12 cellular contexts compared by ENCODE assay signal in genomic region chr2:236531205-236531604, GRCh38. TPM values are rescaled to one million over a fixed set of nuclear protein-coding genes. Genes with fewer than 3 reads are reported as not detected.
"Had no signal": no experiment of that assay in that cellular context is flagged by ENCODE, and none has a peak within 500 bp of the region (broad histone marks: within the 10 kb centered on the region; RNA-seq: fewer than 3 reads in every experiment).

No MANE protein-coding gene starts in this region.

- H3K9me3 ChIP-seq: HAP-1 had no signal

- DNase-seq: GM23248, GOT3, H7, HFFc6, KG1 had no signal

- H3K27ac Mint-ChIP-seq: HFFc6, IgD-negative memory B cell had no signal

- ATAC-seq: HCT116, HepG2, K562 had no signal

- H3K9ac ChIP-seq: GM23248 had no signal

- H3K36me3 ChIP-seq: HAP-1 had no signal

- H3K4me3 Mint-ChIP-seq: HFFc6, IgD-negative memory B cell had no signal

- H3K36me3 Mint-ChIP-seq: IgD-negative memory B cell had no signal

- H3K4me3 ChIP-seq: GM23248, HAP-1, K562 had no signal

- H3K9me3 Mint-ChIP-seq: IgD-negative memory B cell had no signal

- H3K27ac ChIP-seq: GM23248, HL-60 had no signal

- H3K4me1 ChIP-seq: HAP-1 had no signal

- H2AFZ ChIP-seq: GM23248 had no signal

RNA-seq across cellular contexts. Expression of gene ACKR3, which starts 38.4 kb away (rescaled TPM):
- total RNA-seq: HepG2, HT1080 had no signal
- polyA plus RNA-seq: HepG2, K562 had no signal
